ENCODE assay signal across 26 cellular contexts in the genomic region with DNA sequence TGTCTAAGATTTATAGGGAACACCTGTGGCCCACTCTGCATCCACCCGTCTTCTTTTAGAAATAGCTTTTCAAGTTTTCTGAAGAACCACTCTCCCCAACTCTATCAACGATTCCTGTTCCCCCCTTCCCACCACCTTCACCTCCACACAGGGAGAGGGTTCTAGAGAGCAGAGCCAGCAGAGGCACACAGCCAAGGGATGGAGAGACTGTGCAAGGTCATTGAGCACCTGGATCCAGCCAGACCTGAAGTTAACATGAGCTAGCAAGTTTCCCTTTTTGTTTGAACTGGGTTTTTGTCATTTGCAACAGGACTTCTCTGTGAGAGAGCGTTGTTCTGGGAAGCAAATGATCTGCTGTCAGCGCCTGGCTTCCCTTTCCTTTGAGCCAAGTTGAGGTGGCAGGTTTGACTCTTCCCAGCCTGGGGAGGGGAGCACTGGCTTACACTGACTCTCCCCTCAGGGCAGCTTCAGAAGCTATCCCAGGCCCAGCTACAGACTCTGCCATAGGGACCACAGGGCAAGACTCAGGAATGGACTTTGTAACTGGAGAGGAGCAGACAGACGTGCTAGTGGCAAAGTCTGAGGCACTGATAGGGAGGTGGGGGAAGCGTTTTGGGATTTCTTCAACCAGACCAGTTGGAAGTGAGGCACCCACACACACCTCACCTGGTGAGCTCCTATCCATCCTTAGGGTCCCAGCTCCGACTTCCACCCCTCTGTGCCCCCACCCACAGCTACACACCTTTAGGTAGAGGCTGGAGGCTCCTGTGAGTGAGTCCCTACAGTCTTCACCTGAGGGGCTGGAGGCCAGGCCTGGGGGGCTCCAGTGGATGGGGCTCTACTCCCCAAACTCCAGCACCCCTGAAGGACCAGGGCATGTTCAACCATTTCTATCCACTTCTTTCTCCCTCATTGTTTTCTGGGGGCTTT. TPM values are rescaled to one million over a fixed set of nuclear protein-coding genes. Genes with fewer than 3 reads are reported as not detected.
DNase-seq lines count a peak whose midpoint lies in the region; ATAC-seq, FAIRE-seq and TF ChIP-seq lines count a peak whose summit lies in the region.
"Had no signal": no experiment of that assay in that cellular context is flagged by ENCODE, and none has a peak within 500 bp of the region (broad histone marks: within the 10 kb centered on the region; RNA-seq: fewer than 3 reads in every experiment).

No MANE protein-coding gene starts in this region.

- TF ChIP-seq CTCF in liver (IDR thresholded peaks at IDR 0.05; ENCODE audit: low read depth, low read length, missing input control) (no peak), foreskin fibroblast (IDR thresholded peaks at IDR 0.05; ENCODE audit: low read depth, low read length) (no peak), adrenal gland (IDR thresholded peaks at IDR 0.05) (no peak)

- H3K27me3 ChIP-seq in liver (ENCODE audit: control insufficient read depth in 4 of 4, insufficient read depth in 4 of 4, low read length in 3 of 4) (no peaks in the 10 kb centered on the region), adrenal gland (no peaks in the 10 kb centered on the region)

- no peak overlapping the region for H3K9ac ChIP-seq in liver (ENCODE audit: low read depth in 1 of 2, low read length in 2 of 2)
- H3K9ac ChIP-seq: BLaER1 treated with 17β-estradiol and CSF1 and Interleukin-3, amounts not matched to agents 10 nM and 100 nM; KMS-11 had no signal

- H3K9me3 Mint-ChIP-seq in activated CD8-positive, alpha-beta memory T cell treated with anti-CD3 and anti-CD28 coated beads, Interleukin-2, amount 10 ng/mL, durations not matched to agents 7 days and 5 days (ENCODE audit: low read depth) = no peaks in the 10 kb centered on the region
- H3K9me3 Mint-ChIP-seq: CD8-positive, alpha-beta T cell; GM23338 had no signal

- H3K27me3 Mint-ChIP-seq in activated CD8-positive, alpha-beta memory T cell treated with anti-CD3 and anti-CD28 coated beads, Interleukin-2, amount 10 ng/mL, durations not matched to agents 7 days and 5 days = no peaks in the 10 kb centered on the region

- CTCF ChIA-PET in activated CD8-positive, alpha-beta memory T cell treated with anti-CD3 and anti-CD28 coated beads, Interleukin-2, amount 10 ng/mL, durations not matched to agents 7 days and 5 days (lab: Charles Lee) = no interaction called here

- H3K9me3 ChIP-seq in liver (ENCODE audit: control insufficient read depth in 4 of 4, low read length in 3 of 4) (no peaks in the 10 kb centered on the region), adrenal gland (replicated peaks in 1 of 3) (no peaks in the 10 kb centered on the region)
- H3K9me3 ChIP-seq: BLaER1 treated with 17β-estradiol and CSF1 and Interleukin-3, amounts not matched to agents 10 nM and 100 nM had no signal

- ATAC-seq in activated CD8-positive, alpha-beta memory T cell treated with anti-CD3 and anti-CD28 coated beads, Interleukin-2, amount 10 ng/mL, durations not matched to agents 7 days and 5 days = no peak
- ATAC-seq in sciatic nerve = no peak
- ATAC-seq in HG03457 (IDR thresholded peaks at IDR 0.05; ENCODE audit: unreplicated experiment) = no peak
- ATAC-seq: CD8-positive, alpha-beta T cell; GM23338 had no signal

- no peak for TF ChIP-seq POLR2A in adrenal gland (IDR thresholded peaks at IDR 0.05)

- H3K27ac Mint-ChIP-seq in activated CD8-positive, alpha-beta memory T cell treated with anti-CD3 and anti-CD28 coated beads, Interleukin-2, amount 10 ng/mL, durations not matched to agents 7 days and 5 days = no peak overlapping the region
- H3K27ac Mint-ChIP-seq: CD8-positive, alpha-beta T cell; GM23338 had no signal

- no peak for TF ChIP-seq RAD21 in liver (IDR thresholded peaks at IDR 0.05)

- no peaks in the 10 kb centered on the region for H3K36me3 ChIP-seq in liver (ENCODE audit: control insufficient read depth in 4 of 4, insufficient read depth in 3 of 4, low read depth in 1 of 4, low read length in 3 of 4)
- no peaks in the 10 kb centered on the region for H3K36me3 ChIP-seq in adrenal gland (replicated peaks in 1 of 2)
- H3K36me3 ChIP-seq: BLaER1 treated with 17β-estradiol and CSF1 and Interleukin-3, amounts not matched to agents 10 nM and 100 nM had no signal

- WGBS in liver = 83% methylated on average over 7 of the region's 7 CpGs
- 96 to 98% (median 97%) methylated on average over 5 to 7 of the region's 7 CpGs for WGBS in adrenal gland, 4 donors

- no peak overlapping the region for H3K4me3 Mint-ChIP-seq in activated CD8-positive, alpha-beta memory T cell treated with anti-CD3 and anti-CD28 coated beads, Interleukin-2, amount 10 ng/mL, durations not matched to agents 7 days and 5 days
- H3K4me3 Mint-ChIP-seq: CD8-positive, alpha-beta T cell; GM23338 had no signal

- peaks cover 3% of the 10 kb centered on the region for H3K4me1 Mint-ChIP-seq in activated CD8-positive, alpha-beta memory T cell treated with anti-CD3 and anti-CD28 coated beads, Interleukin-2, amount 10 ng/mL, durations not matched to agents 7 days and 5 days

- H3K36me3 Mint-ChIP-seq in activated CD8-positive, alpha-beta memory T cell treated with anti-CD3 and anti-CD28 coated beads, Interleukin-2, amount 10 ng/mL, durations not matched to agents 7 days and 5 days = no peaks in the 10 kb centered on the region

- FAIRE-seq in urothelium cell line (lab: Jason Lieb, UNC) = no peak
- FAIRE-seq: GM12891 had no signal

- H3K27ac ChIP-seq in liver (ENCODE audit: low read depth in 1 of 2, low read length in 2 of 2) (no peak overlapping the region), adrenal gland (no peak overlapping the region)
- H3K27ac ChIP-seq: 22Rv1; BLaER1 treated with 17β-estradiol and CSF1 and Interleukin-3, amounts not matched to agents 10 nM and 100 nM; KMS-11 had no signal

- H3K4me1 ChIP-seq in liver (ENCODE audit: control insufficient read depth in 4 of 4, insufficient read depth in 4 of 4, low read length in 3 of 4) = peaks cover 0 to 4% (median 0%) of the 10 kb centered on the region in 4 donors
- peaks cover 14 to 23% of the 10 kb centered on the region in 2 donors for H3K4me1 ChIP-seq in adrenal gland (replicated peaks in 1 of 2)

- H3K4me3 ChIP-seq in liver (ENCODE audit: low read depth in 1 of 3, low read length in 3 of 3) = no peak overlapping the region
- H3K4me3 ChIP-seq in foreskin fibroblast (ENCODE audit: low read depth in 1 of 2, low read length in 2 of 2) = no peak overlapping the region
- no peak overlapping the region for H3K4me3 ChIP-seq in adrenal gland
- H3K4me3 ChIP-seq: BLaER1 treated with 17β-estradiol and CSF1 and Interleukin-3, amounts not matched to agents 10 nM and 100 nM; GM23338 had no signal

- intact Hi-C loops in sciatic nerve (cut with DNase I) (no loop called here), adrenal gland (cut with DNase I) (no loop called here)

- peak; percentile 4 for DNase-seq in activated CD8-positive, alpha-beta memory T cell treated with anti-CD3 and anti-CD28 coated beads, Interleukin-2, amount 50 U/mL, for 4 hours
- DNase-seq in activated CD8-positive, alpha-beta memory T cell treated with anti-CD3 and anti-CD28 coated beads, Interleukin-2, amount 10 ng/mL, durations not matched to agents 7 days and 5 days = no peak
- DNase-seq in sciatic nerve (ENCODE audit: low spot score) = peak; percentile 36
- DNase-seq in foreskin fibroblast = no peak
- DNase-seq in urothelium cell line (ENCODE audit: low spot score) = no peak
- no peak for DNase-seq in adrenal gland
- DNase-seq: ACHN; CD8-positive, alpha-beta T cell; DMS153; HCEC 1CT; IMR-90; NCI-H1105; NCI-H146; NCI-H2029 treated with DMSO at 0.1 percent for 48 hours; NCI-H2171; NCI-H345; NCI-H524; NCI-H774; NK-92 treated with Interleukin-12 subunit alpha and Interleukin-12 subunit beta, amount 100 ng/mL, for 24 hours had no signal

TF ChIP-seq in liver, 16 proteins besides CTCF, POLR2A, EP300 and RAD21:
- TF ChIP-seq FOXA2 (IDR thresholded peaks at IDR 0.05) = no peak
- peak; percentile 12 to 38 for TF ChIP-seq HNF4A (conservative IDR thresholded peaks at IDR 0.05)

RNA-seq across cellular contexts. Expression of gene PLXNA1, which starts 19.4 kb away (rescaled TPM):
- 10 to 100 TPM in 1 of 2 experiments, 1 to 10 TPM in 1; 4.6 to 15.0 TPM for total RNA-seq in activated CD8-positive, alpha-beta memory T cell treated with anti-CD3 and anti-CD28 coated beads, Interleukin-2, amount 10 ng/mL, durations not matched to agents 7 days and 5 days
- total RNA-seq in liver = 1 to 10 TPM; 6.8 to 8.3 TPM
- 1 to 10 TPM in 1 of 2 donors, under 1 TPM in 1; 0.92 to 2.1 TPM for polyA plus RNA-seq in liver
- 35.9 TPM for total RNA-seq in sciatic nerve
- 10 to 100 TPM; 17.9 to 28.4 (median 21.7) TPM for total RNA-seq in adrenal gland
- 10 to 100 TPM; 10.3 to 29.9 (median 15.1) TPM for polyA plus RNA-seq in adrenal gland

Comparison
In these comparisons a context has a peak if more than half of its experiments do, and no peak if none do; other contexts are left out.
1. DNase-seq: peak in activated CD8-positive, alpha-beta memory T cell treated with anti-CD3 and anti-CD28 coated beads, Interleukin-2, amount 50 U/mL, for 4 hours (single experiment) and sciatic nerve (single experiment); none in activated CD8-positive, alpha-beta memory T cell treated with anti-CD3 and anti-CD28 coated beads, Interleukin-2, amount 10 ng/mL, durations not matched to agents 7 days and 5 days (single experiment), foreskin fibroblast (0 of 2), urothelium cell line (single experiment) and adrenal gland (0 of 7).